9 cellular contexts compared by ENCODE assay signal in genomic region chr12:48789858-48790326, GRCh38. TPM values are rescaled to one million over a fixed set of nuclear protein-coding genes. Genes with fewer than 3 reads are reported as not detected.
DNase-seq lines count a peak whose midpoint lies in the region; ATAC-seq, FAIRE-seq and TF ChIP-seq lines count a peak whose summit lies in the region.
"Had no signal": no experiment of that assay in that cellular context is flagged by ENCODE, and none has a peak within 500 bp of the region (broad histone marks: within the 10 kb centered on the region; RNA-seq: fewer than 3 reads in every experiment).

No MANE protein-coding gene starts in this region.

- FAIRE-seq in A549 (lab: Jason Lieb, UNC) (no peak), HTR-8/SVneo (lab: Jason Lieb, UNC) (peak; percentile 16), GM12892 (lab: Jason Lieb, UNC) (no peak)

- no peaks in the 10 kb centered on the region for H3K9me3 Mint-ChIP-seq in nephron progenitor cell
- H3K9me3 Mint-ChIP-seq in activated naive CD4-positive, alpha-beta T cell treated with anti-CD3 and anti-CD28 coated beads, Interleukin-2, amount 10 ng/mL, durations not matched to agents 7 days and 5 days = no peaks in the 10 kb centered on the region

- H3K27me3 ChIP-seq in ectodermal cell (ENCODE audit: control insufficient read depth, insufficient read depth, low read length, poor library complexity, severe bottlenecking) = no peaks in the 10 kb centered on the region
- H3K27me3 ChIP-seq: foreskin keratinocyte had no signal

- CTCF ChIA-PET in A549 (lab: Yijun Ruan, JAX) = interaction anchor here (0.6 to 18.3 kb wide), 6 partner anchors 10 to 77 kb away, joined by 3 to 225 read pairs (median 6); partner anchors contain the start of gene CACNB3
- CTCF ChIA-PET in activated naive CD4-positive, alpha-beta T cell treated with anti-CD3 and anti-CD28 coated beads, Interleukin-2, amount 10 ng/mL, durations not matched to agents 7 days and 5 days (lab: Charles Lee) = interaction anchor here (1.0 to 1.2 kb wide), 2 partner anchors 63 to 246 kb away, joined by 3 read pairs; no protein-coding TSS in a partner anchor

- H3K27me3 Mint-ChIP-seq in nephron progenitor cell (ENCODE audit: low read depth, poor library complexity) = peaks cover 12% of the 10 kb centered on the region
- H3K27me3 Mint-ChIP-seq in activated naive CD4-positive, alpha-beta T cell treated with anti-CD3 and anti-CD28 coated beads, Interleukin-2, amount 10 ng/mL, durations not matched to agents 7 days and 5 days = peaks cover 64% of the 10 kb centered on the region

- H3K4me1 Mint-ChIP-seq in nephron progenitor cell = peaks cover 49% of the 10 kb centered on the region
- H3K4me1 Mint-ChIP-seq in activated naive CD4-positive, alpha-beta T cell treated with anti-CD3 and anti-CD28 coated beads, Interleukin-2, amount 10 ng/mL, durations not matched to agents 7 days and 5 days = peaks cover 2% of the 10 kb centered on the region

- H3K4me1 ChIP-seq in A549 = peaks cover 25% of the 10 kb centered on the region
- H3K4me1 ChIP-seq in ectodermal cell (ENCODE audit: control insufficient read depth, insufficient read depth, low read length) = peaks cover 27% of the 10 kb centered on the region

- H3K4me3 ChIP-seq in A549 (peak overlapping the region; percentile 97), ectodermal cell (ENCODE audit: insufficient read depth, low read depth, low read length) (peak overlapping the region; percentile 96)

- POLR2A ChIA-PET in A549 (lab: Yijun Ruan, JAX) = interaction anchor here (1.2 to 1.3 kb wide), 2 partner anchors 9 to 12 kb away, joined by 3 to 7 read pairs; no protein-coding TSS in a partner anchor

- TF ChIP-seq RAD21 in A549 (conservative IDR thresholded peaks at IDR 0.05 in 1 of 2, IDR thresholded peaks at IDR 0.05 in 1 of 2) = no peak

- TF ChIP-seq CTCF in A549 (IDR thresholded peaks at IDR 0.05) (no peak), nephron progenitor cell (IDR thresholded peaks at IDR 0.05) (no peak)

- DNase-seq in A549 (ENCODE audit: low read depth in 1 of 2, low spot score in 1 of 2) = no peak
- DNase-seq in HTR-8/SVneo (ENCODE audit: insufficient read length, low spot score) = no peak
- DNase-seq in nephron progenitor cell = no peak
- DNase-seq in GM12892 (ENCODE audit: insufficient read length) = no peak
- no peak for DNase-seq in substantia nigra (lab: John Stamatoyannopoulos, UW)
- DNase-seq in activated naive CD4-positive, alpha-beta T cell treated with anti-CD3 and anti-CD28 coated beads, Interleukin-2, amount 10 ng/mL, durations not matched to agents 7 days and 5 days = no peak
- DNase-seq: foreskin keratinocyte had no signal

- WGBS in A549 (ENCODE audit: missing lambda C conversion rate) = 14% methylated on average over 4 of the region's 4 CpGs
- 8 to 11% methylated on average over 4 of the region's 4 CpGs for WGBS in ectodermal cell, 2 experiments

- peak overlapping the region; percentile 93 for H3K4me2 ChIP-seq in A549

- no peaks in the 10 kb centered on the region for H3K9me3 ChIP-seq in A549
- no peaks in the 10 kb centered on the region for H3K9me3 ChIP-seq in ectodermal cell (ENCODE audit: control insufficient read depth, low read length)

- H3K27ac ChIP-seq in A549 (peak overlapping the region; percentile 97 to 99), ectodermal cell (ENCODE audit: insufficient read depth, low read depth, low read length, poor library complexity, severe bottlenecking) (no peak overlapping the region), substantia nigra (ENCODE audit: low read depth, low read length, poor library complexity, severe bottlenecking) (no peak overlapping the region)

- H3K36me3 Mint-ChIP-seq in nephron progenitor cell (ENCODE audit: low read depth) = no peaks in the 10 kb centered on the region
- H3K36me3 Mint-ChIP-seq in activated naive CD4-positive, alpha-beta T cell treated with anti-CD3 and anti-CD28 coated beads, Interleukin-2, amount 10 ng/mL, durations not matched to agents 7 days and 5 days = no peaks in the 10 kb centered on the region

- H3K27ac Mint-ChIP-seq in nephron progenitor cell = no peak overlapping the region
- no peak overlapping the region for H3K27ac Mint-ChIP-seq in activated naive CD4-positive, alpha-beta T cell treated with anti-CD3 and anti-CD28 coated beads, Interleukin-2, amount 10 ng/mL, durations not matched to agents 7 days and 5 days

- H3K36me3 ChIP-seq in ectodermal cell (ENCODE audit: control insufficient read depth, insufficient read depth, low read length) = no peaks in the 10 kb centered on the region

- TF ChIP-seq POLR2A in A549 (IDR thresholded peaks at IDR 0.05; ENCODE audit: low read length) (no peak), GM12892 (IDR thresholded peaks at IDR 0.05; ENCODE audit: low read depth, low read length) (no peak)

- peak overlapping the region; percentile 95 for H3K4me3 Mint-ChIP-seq in nephron progenitor cell
- no peak overlapping the region for H3K4me3 Mint-ChIP-seq in activated naive CD4-positive, alpha-beta T cell treated with anti-CD3 and anti-CD28 coated beads, Interleukin-2, amount 10 ng/mL, durations not matched to agents 7 days and 5 days

- TF ChIP-seq EP300 in A549 (IDR thresholded peaks at IDR 0.05) = no peak

- no peak for ATAC-seq in A549
- no peak for ATAC-seq in activated CD4-positive, CD25-positive, alpha-beta regulatory T cell treated with anti-CD3 and anti-CD28 coated beads, Interleukin-2, amount 50 U/mL, for 24 hours

TF ChIP-seq in A549, 52 proteins besides CTCF, POLR2A, EP300 and RAD21:
- TF ChIP-seq MAZ (IDR thresholded peaks at IDR 0.05; ENCODE audit: borderline replicate concordance, low read depth, low read length) (no peak), USF2 (IDR thresholded peaks at IDR 0.05) (no peak), CBX8 (IDR thresholded peaks at IDR 0.05) (no peak), PHF8 (IDR thresholded peaks at IDR 0.05; ENCODE audit: borderline replicate concordance, low read depth) (no peak), FOSL2 (IDR thresholded peaks at IDR 0.05) (no peak), FOSL2 (CRISPR knock-in tag; IDR thresholded peaks at IDR 0.05) (no peak)

RNA-seq across cellular contexts. Expression of gene ADCY6, which starts 1.0 kb away (rescaled TPM):
- polyA plus RNA-seq in A549 (2011; rRNA removed) (16.3 and 20.9 TPM in 2 replicates), A549 (2017; fragmentation: RNase III; extraction: RNeasy Plus Mini Kit Qiagen cat#74134 plus additional on column Dnase treatment) (18.2 to 20.8 TPM (median 19.8 TPM) in 3 replicates)
- 15.4 and 20.4 TPM in 2 replicates for polyA plus RNA-seq in A549 (2012; cell fraction: cytosol; rRNA removed)
- 49.3 and 50.2 TPM in 2 replicates for polyA plus RNA-seq in A549 (2012; cell fraction: nucleus; rRNA removed)
- 27.1 and 33.7 TPM in 2 replicates for polyA minus RNA-seq in A549 (2011; rRNA and poly(A)+ RNA removed)
- polyA plus RNA-seq in ectodermal cell (2013, experiment 1 of 4) = 68.4 TPM
- polyA plus RNA-seq in ectodermal cell (2013, experiment 2 of 4) = 84.1 TPM
- 51.6 TPM for polyA plus RNA-seq in ectodermal cell (2013, experiment 3 of 4)
- 65.0 TPM for polyA plus RNA-seq in ectodermal cell (2013, experiment 4 of 4)
- polyA plus RNA-seq in GM12892 (2012; ENCODE audit: missing spikeins) = 0.38 TPM

RNA-seq across cellular contexts. Expression of gene CACNB3, which starts 28.4 kb away (rescaled TPM):
- polyA plus RNA-seq in A549 (2011; rRNA removed) = 12.9 and 15.4 TPM in 2 replicates
- 15.7 and 22.0 TPM in 2 replicates for polyA plus RNA-seq in A549 (2012; cell fraction: cytosol; rRNA removed)
- 46.7 and 47.9 TPM in 2 replicates for polyA plus RNA-seq in A549 (2012; cell fraction: nucleus; rRNA removed)
- polyA plus RNA-seq in A549 (2017; fragmentation: RNase III; extraction: RNeasy Plus Mini Kit Qiagen cat#74134 plus additional on column Dnase treatment) = 17.2 to 25.8 TPM (median 23.9 TPM) in 3 replicates
- polyA minus RNA-seq in A549 (2011; rRNA and poly(A)+ RNA removed) = 20.3 and 25.5 TPM in 2 replicates
- polyA plus RNA-seq in ectodermal cell (2013, experiment 1 of 4) = 89.9 TPM
- polyA plus RNA-seq in ectodermal cell (2013, experiment 2 of 4) = 86.1 TPM
- polyA plus RNA-seq in ectodermal cell (2013, experiment 3 of 4) = 69.9 TPM
- 76.3 TPM for polyA plus RNA-seq in ectodermal cell (2013, experiment 4 of 4)
- 1.8 TPM for polyA plus RNA-seq in GM12892 (2012; ENCODE audit: missing spikeins)

Comparison
In these comparisons a context has a peak if more than half of its experiments do, and no peak if none do; other contexts are left out.
1. H3K27ac ChIP-seq: peak in A549 (2 of 2); none in ectodermal cell (single experiment) and substantia nigra (single experiment).